1 cellular context compared by ENCODE assay signal in the genomic region with DNA sequence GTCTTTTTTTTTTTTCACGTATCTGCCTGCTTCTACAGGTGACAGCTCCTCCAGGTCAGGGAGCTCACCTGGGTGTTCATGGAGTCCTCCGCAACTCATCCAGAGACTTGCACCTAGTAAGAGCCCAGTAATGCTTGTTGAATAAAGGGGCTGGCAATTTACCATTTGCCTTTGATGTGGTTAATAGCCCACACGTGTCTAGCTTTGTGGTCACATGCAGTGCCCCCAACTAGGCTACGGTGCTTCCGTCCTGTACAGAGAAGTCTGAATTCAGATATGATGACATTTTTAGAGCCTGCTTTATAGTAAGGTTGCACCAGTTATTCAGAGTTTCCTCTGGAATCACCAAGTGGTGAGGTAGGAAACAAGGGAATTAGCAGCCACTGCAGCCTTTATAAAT.
TF ChIP-seq lines count a peak whose summit lies in the region.

No MANE protein-coding gene starts in this region.

TF ChIP-seq in GM12878, 131 proteins besides CTCF, POLR2A, EP300 and RAD21:
- TF ChIP-seq CHD4 (IDR thresholded peaks at IDR 0.05) (no peak), RUNX3 (IDR thresholded peaks at IDR 0.05; ENCODE audit: low read length) (peak; percentile 82), RFX5 (IDR thresholded peaks at IDR 0.05; ENCODE audit: low read depth, low read length) (no peak), ZNF274 (IDR thresholded peaks at IDR 0.05; ENCODE audit: insufficient read depth, insufficient read length) (no peak), SIN3A (IDR thresholded peaks at IDR 0.05; ENCODE audit: low read depth, low read length) (no peak), NR2F1 (conservative IDR thresholded peaks at IDR 0.05) (no peak), SRF (IDR thresholded peaks at IDR 0.05; ENCODE audit: low read depth in 2 of 2, low read length in 2 of 2) (no peak), TAF1 (IDR thresholded peaks at IDR 0.05; ENCODE audit: borderline replicate concordance, low read depth, low read length) (no peak), EED (IDR thresholded peaks at IDR 0.05; ENCODE audit: low read depth) (no peak), ZBTB40 (IDR thresholded peaks at IDR 0.05; ENCODE audit: borderline replicate concordance) (no peak), BHLHE40 (IDR thresholded peaks at IDR 0.05; ENCODE audit: borderline replicate concordance in 1 of 2, low read depth in 2 of 2, low read length in 1 of 2) (peak; percentile 12 to 38; a peak in 2 of 4 replicates), TCF7 (IDR thresholded peaks at IDR 0.05; ENCODE audit: borderline replicate concordance) (peak; percentile 87)
- TF ChIP-seq, protein P1, sequence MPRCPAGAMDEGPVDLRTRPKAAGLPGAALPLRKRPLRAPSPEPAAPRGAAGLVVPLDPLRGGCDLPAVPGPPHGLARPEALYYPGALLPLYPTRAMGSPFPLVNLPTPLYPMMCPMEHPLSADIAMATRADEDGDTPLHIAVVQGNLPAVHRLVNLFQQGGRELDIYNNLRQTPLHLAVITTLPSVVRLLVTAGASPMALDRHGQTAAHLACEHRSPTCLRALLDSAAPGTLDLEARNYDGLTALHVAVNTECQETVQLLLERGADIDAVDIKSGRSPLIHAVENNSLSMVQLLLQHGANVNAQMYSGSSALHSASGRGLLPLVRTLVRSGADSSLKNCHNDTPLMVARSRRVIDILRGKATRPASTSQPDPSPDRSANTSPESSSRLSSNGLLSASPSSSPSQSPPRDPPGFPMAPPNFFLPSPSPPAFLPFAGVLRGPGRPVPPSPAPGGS (IDR thresholded peaks at IDR 0.05; ENCODE audit: borderline replicate concordance, insufficient read depth, low read depth, low read length, poor library complexity, severe bottlenecking): no peak
- TF ChIP-seq, protein P2, sequence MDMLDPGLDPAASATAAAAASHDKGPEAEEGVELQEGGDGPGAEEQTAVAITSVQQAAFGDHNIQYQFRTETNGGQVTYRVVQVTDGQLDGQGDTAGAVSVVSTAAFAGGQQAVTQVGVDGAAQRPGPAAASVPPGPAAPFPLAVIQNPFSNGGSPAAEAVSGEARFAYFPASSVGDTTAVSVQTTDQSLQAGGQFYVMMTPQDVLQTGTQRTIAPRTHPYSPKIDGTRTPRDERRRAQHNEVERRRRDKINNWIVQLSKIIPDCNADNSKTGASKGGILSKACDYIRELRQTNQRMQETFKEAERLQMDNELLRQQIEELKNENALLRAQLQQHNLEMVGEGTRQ (IDR thresholded peaks at IDR 0.05; ENCODE audit: borderline replicate concordance, low read depth, low read length): no peak
- TF ChIP-seq, protein P3, sequence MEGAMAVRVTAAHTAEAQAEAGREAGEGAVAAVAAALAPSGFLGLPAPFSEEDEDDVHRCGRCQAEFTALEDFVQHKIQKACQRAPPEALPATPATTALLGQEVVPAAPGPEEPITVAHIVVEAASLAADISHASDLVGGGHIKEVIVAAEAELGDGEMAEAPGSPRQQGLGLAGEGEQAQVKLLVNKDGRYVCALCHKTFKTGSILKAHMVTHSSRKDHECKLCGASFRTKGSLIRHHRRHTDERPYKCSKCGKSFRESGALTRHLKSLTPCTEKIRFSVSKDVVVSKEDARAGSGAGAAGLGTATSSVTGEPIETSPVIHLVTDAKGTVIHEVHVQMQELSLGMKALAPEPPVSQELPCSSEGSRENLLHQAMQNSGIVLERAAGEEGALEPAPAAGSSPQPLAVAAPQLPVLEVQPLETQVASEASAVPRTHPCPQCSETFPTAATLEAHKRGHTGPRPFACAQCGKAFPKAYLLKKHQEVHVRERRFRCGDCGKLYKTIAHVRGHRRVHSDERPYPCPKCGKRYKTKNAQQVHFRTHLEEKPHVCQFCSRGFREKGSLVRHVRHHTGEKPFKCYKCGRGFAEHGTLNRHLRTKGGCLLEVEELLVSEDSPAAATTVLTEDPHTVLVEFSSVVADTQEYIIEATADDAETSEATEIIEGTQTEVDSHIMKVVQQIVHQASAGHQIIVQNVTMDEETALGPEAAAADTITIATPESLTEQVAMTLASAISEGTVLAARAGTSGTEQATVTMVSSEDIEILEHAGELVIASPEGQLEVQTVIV (IDR thresholded peaks at IDR 0.05; ENCODE audit: borderline replicate concordance, partially characterized antibody): no peak
